17 cellular contexts compared by ENCODE assay signal in the genomic region with DNA sequence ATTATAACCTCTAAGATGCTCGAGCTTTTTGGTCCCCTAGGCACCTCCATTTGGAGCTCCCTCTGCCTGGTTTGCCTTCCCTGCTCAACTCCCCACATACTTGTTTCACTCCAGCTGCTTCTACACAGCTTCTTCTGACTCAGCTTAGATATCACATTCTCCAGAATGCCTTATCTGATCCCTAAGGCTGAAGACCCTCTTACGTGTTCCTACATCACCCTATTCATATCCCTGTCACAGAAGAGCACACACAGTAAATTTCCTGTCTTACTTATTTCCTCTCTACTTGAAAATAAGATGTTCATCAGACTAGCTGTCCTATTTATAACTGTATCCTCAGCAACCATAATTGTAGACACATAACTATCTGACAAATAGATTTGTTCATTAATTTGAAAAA.
DNase-seq lines count a peak whose midpoint lies in the region; ATAC-seq and TF ChIP-seq lines count a peak whose summit lies in the region.
"Had no signal": no experiment of that assay in that cellular context is flagged by ENCODE, and none has a peak within 500 bp of the region (broad histone marks: within the 10 kb centered on the region; RNA-seq: fewer than 3 reads in every experiment).

No MANE protein-coding gene starts in this region.

- H3K27ac Mint-ChIP-seq in naive thymus-derived CD8-positive, alpha-beta T cell: no peak overlapping the region
- H3K27ac Mint-ChIP-seq: CD4-positive, alpha-beta T cell; GM23338; IgD-negative memory B cell had no signal

- H3K4me3 Mint-ChIP-seq in naive thymus-derived CD8-positive, alpha-beta T cell: no peak overlapping the region
- H3K4me3 Mint-ChIP-seq: CD4-positive, alpha-beta T cell; GM23338; IgD-negative memory B cell had no signal

- TF ChIP-seq EP300 in upper lobe of left lung (IDR thresholded peaks at IDR 0.05): peak in 2 of 4 donors; percentile 41 to 65

- no peaks in the 10 kb centered on the region for H3K36me3 ChIP-seq in upper lobe of left lung
- H3K36me3 ChIP-seq: BE2C had no signal

- 57% methylated on average over 2 of the region's 2 CpGs for WGBS in upper lobe of left lung, 2 donors

- no peaks in the 10 kb centered on the region for H3K27me3 Mint-ChIP-seq in naive thymus-derived CD8-positive, alpha-beta T cell
- H3K27me3 Mint-ChIP-seq: CD4-positive, alpha-beta T cell; IgD-negative memory B cell had no signal

- H3K27ac ChIP-seq in upper lobe of left lung: peak overlapping the region in 3 of 4 donors; percentile 28 to 63 (median 50)
- H3K27ac ChIP-seq: C4-2B had no signal

- no peak for TF ChIP-seq POLR2A in upper lobe of left lung (IDR thresholded peaks at IDR 0.05)

- DNase-seq in OCI-M1 (lab: John Stamatoyannopoulos, UW) (peak; percentile 14), cardiac fibroblast (ENCODE audit: low read depth in 2 of 2) (peak; percentile 2 to 27), fibroblast of pulmonary artery (ENCODE audit: low read depth) (peak; percentile 18), upper lobe of left lung (no peak)
- no peak for DNase-seq in naive thymus-derived CD8-positive, alpha-beta T cell
- no peak for DNase-seq in activated CD4-positive, alpha-beta T cell treated with anti-CD3 and anti-CD28 coated beads, Interleukin-2, amount 50 U/mL, for 48 hours
- DNase-seq: BE2C; Caco-2; CD4-positive, alpha-beta T cell; DMS79; GF-D8; HCEC 1CT had no signal

- peaks cover 0 to 9% (median 3%) of the 10 kb centered on the region in 4 donors for H3K4me1 ChIP-seq in upper lobe of left lung
- H3K4me1 ChIP-seq: BE2C, Caco-2 had no signal

- POLR2A ChIA-PET in naive thymus-derived CD8-positive, alpha-beta T cell (lab: Charles Lee): no interaction called here

- H3K9me3 Mint-ChIP-seq in naive thymus-derived CD8-positive, alpha-beta T cell: peaks cover 0 to 10% (median 0%) of the 10 kb centered on the region in 9 donors
- H3K9me3 Mint-ChIP-seq: GM23338 had no signal

- H3K36me3 Mint-ChIP-seq in naive thymus-derived CD8-positive, alpha-beta T cell: no peaks in the 10 kb centered on the region
- H3K36me3 Mint-ChIP-seq: IgD-negative memory B cell had no signal

- TF ChIP-seq CTCF in cardiac fibroblast (IDR thresholded peaks at IDR 0.05; ENCODE audit: low read depth, low read length) (no peak), fibroblast of pulmonary artery (IDR thresholded peaks at IDR 0.05; ENCODE audit: low read length, missing control alignments) (no peak), upper lobe of left lung (IDR thresholded peaks at IDR 0.05) (no peak)

- H3K4me1 Mint-ChIP-seq in naive thymus-derived CD8-positive, alpha-beta T cell: no peaks in the 10 kb centered on the region
- H3K4me1 Mint-ChIP-seq: IgD-negative memory B cell had no signal

- no peaks in the 10 kb centered on the region for H3K9me3 ChIP-seq in upper lobe of left lung
- H3K9me3 ChIP-seq: BE2C, Caco-2 had no signal

- H3K27me3 ChIP-seq in upper lobe of left lung: no peaks in the 10 kb centered on the region
- H3K27me3 ChIP-seq: BE2C had no signal

- ATAC-seq in upper lobe of left lung (ENCODE audit: low FRiP score in 2 of 2): no peak
- ATAC-seq in naive thymus-derived CD8-positive, alpha-beta T cell: no peak
- ATAC-seq in HG02852 (IDR thresholded peaks at IDR 0.05; ENCODE audit: unreplicated experiment): no peak
- ATAC-seq: GM23338, HepG2 had no signal

- H3K4me3 ChIP-seq in cardiac fibroblast (replicated peaks in 1 of 2; ENCODE audit: low read depth in 2 of 2, low read length in 2 of 2) (no peak overlapping the region), fibroblast of pulmonary artery (replicated peaks; ENCODE audit: low read depth, low read length) (no peak overlapping the region), upper lobe of left lung (no peak overlapping the region)
- H3K4me3 ChIP-seq: GM23338 had no signal

Comparison
In these comparisons a context has a peak if more than half of its experiments do, and no peak if none do; other contexts are left out.
1. DNase-seq: peak in OCI-M1 (single experiment), cardiac fibroblast (2 of 2) and fibroblast of pulmonary artery (single experiment); none in upper lobe of left lung (0 of 2), naive thymus-derived CD8-positive, alpha-beta T cell (0 of 10) and activated CD4-positive, alpha-beta T cell treated with anti-CD3 and anti-CD28 coated beads, Interleukin-2, amount 50 U/mL, for 48 hours (0 of 2).